ENCODE assay signal across 8 cellular contexts in the genomic region with DNA sequence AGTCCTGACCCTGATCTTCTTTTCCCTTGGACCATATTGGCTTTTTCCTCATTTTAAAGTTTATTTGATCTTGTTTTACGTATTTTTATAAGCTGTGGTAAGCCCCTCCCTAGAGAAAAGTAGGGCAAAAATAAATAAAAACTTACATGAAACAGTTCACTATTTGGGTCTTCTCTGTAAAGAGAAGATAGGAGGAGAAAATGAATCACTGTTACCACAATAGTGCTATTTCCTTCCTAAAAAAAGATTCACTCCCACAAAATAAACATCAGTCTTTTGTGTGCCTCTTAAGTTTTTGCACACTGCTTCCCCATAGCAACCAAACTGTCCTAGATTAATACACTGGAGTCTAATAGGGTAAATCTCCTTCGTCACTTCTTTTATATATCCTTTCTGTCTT. TPM values are rescaled to one million over a fixed set of nuclear protein-coding genes. Genes with fewer than 3 reads are reported as not detected.
A peak's percentile ranks its signal among the peaks of the same experiment; 100 is the strongest.
DNase-seq lines count a peak whose midpoint lies in the region; ATAC-seq, FAIRE-seq and TF ChIP-seq lines count a peak whose summit lies in the region.

No MANE protein-coding gene starts in this region.

- H3K4me3 Mint-ChIP-seq in endothelial cell (ENCODE audit: unreplicated experiment) = peak overlapping the region; percentile 15
- peak overlapping the region; percentile 36 for H3K4me3 Mint-ChIP-seq in osteocyte (ENCODE audit: unreplicated experiment)
- H3K4me3 Mint-ChIP-seq in stimulated activated memory B cell treated with anti-CD40 and anti-IgM and Interleukin-4, amounts not matched to agents 10 μg/mL and 1 μg/mL and 100 μg/mL, for 72 hours = no peak overlapping the region

- H3K27me3 Mint-ChIP-seq in endothelial cell (ENCODE audit: unreplicated experiment) (peaks cover 6% of the 10 kb centered on the region), osteocyte (ENCODE audit: unreplicated experiment) (no peaks in the 10 kb centered on the region)
- no peaks in the 10 kb centered on the region for H3K27me3 Mint-ChIP-seq in stimulated activated memory B cell treated with anti-CD40 and anti-IgM and Interleukin-4, amounts not matched to agents 10 μg/mL and 1 μg/mL and 100 μg/mL, for 72 hours

- no peak overlapping the region for H3K23ac ChIP-seq in mesendoderm (ENCODE audit: low read length)

- H2BK120ac ChIP-seq in mesendoderm (ENCODE audit: low read depth, low read length) = no peak overlapping the region

- H3K36me3 ChIP-seq in mesendoderm (ENCODE audit: control insufficient read depth, insufficient read depth, low read length) = no peaks in the 10 kb centered on the region

- H2BK15ac ChIP-seq in mesendoderm (replicated peaks; ENCODE audit: low read depth) = no peak overlapping the region

- peaks cover 3% of the 10 kb centered on the region for H3K79me2 ChIP-seq in mesendoderm (ENCODE audit: control insufficient read depth, insufficient read depth, low read length)

- peaks cover 1% of the 10 kb centered on the region for H3K79me1 ChIP-seq in mesendoderm (ENCODE audit: low read length)

- no peak overlapping the region for H4K8ac ChIP-seq in mesendoderm (ENCODE audit: low read depth, low read length)

- H3K9me3 Mint-ChIP-seq in endothelial cell (ENCODE audit: unreplicated experiment) (no peaks in the 10 kb centered on the region), osteocyte (ENCODE audit: unreplicated experiment) (no peaks in the 10 kb centered on the region)
- no peaks in the 10 kb centered on the region for H3K9me3 Mint-ChIP-seq in stimulated activated memory B cell treated with anti-CD40 and anti-IgM and Interleukin-4, amounts not matched to agents 10 μg/mL and 1 μg/mL and 100 μg/mL, for 72 hours

- no peak overlapping the region for H3K56ac ChIP-seq in mesendoderm (ENCODE audit: low read length)

- no peak overlapping the region for H3K4me2 ChIP-seq in mesendoderm (ENCODE audit: low read length)

- no peak for TF ChIP-seq CTCF in endothelial cell (IDR thresholded peaks at IDR 0.05; ENCODE audit: unreplicated experiment)
- no peak for TF ChIP-seq CTCF in osteocyte (IDR thresholded peaks at IDR 0.05)
- TF ChIP-seq CTCF in D721Med (IDR thresholded peaks at IDR 0.05; ENCODE audit: insufficient read depth, missing control alignments) = no peak

- no peak overlapping the region for H3K4me3 ChIP-seq in mesendoderm (ENCODE audit: low read length)

- no peak overlapping the region for H3K18ac ChIP-seq in mesendoderm (ENCODE audit: low read length)

- H3K36me3 Mint-ChIP-seq in endothelial cell (ENCODE audit: low read depth, unreplicated experiment) (peaks cover 16% of the 10 kb centered on the region), osteocyte (ENCODE audit: unreplicated experiment) (peaks cover 25% of the 10 kb centered on the region)
- no peaks in the 10 kb centered on the region for H3K36me3 Mint-ChIP-seq in stimulated activated memory B cell treated with anti-CD40 and anti-IgM and Interleukin-4, amounts not matched to agents 10 μg/mL and 1 μg/mL and 100 μg/mL, for 72 hours

- ATAC-seq in stimulated activated memory B cell treated with anti-CD40 and anti-IgM and Interleukin-4, amounts not matched to agents 10 μg/mL and 1 μg/mL and 100 μg/mL, for 72 hours = no peak

- H3K27ac Mint-ChIP-seq in endothelial cell (ENCODE audit: unreplicated experiment) = peak overlapping the region; percentile 96
- H3K27ac Mint-ChIP-seq in osteocyte (ENCODE audit: unreplicated experiment) = peak overlapping the region; percentile 93
- no peak overlapping the region for H3K27ac Mint-ChIP-seq in stimulated activated memory B cell treated with anti-CD40 and anti-IgM and Interleukin-4, amounts not matched to agents 10 μg/mL and 1 μg/mL and 100 μg/mL, for 72 hours

- no peak overlapping the region for H3K9ac ChIP-seq in mesendoderm (ENCODE audit: low read length)

- H4K5ac ChIP-seq in mesendoderm (ENCODE audit: low read length) = no peak overlapping the region

- H3K4me1 Mint-ChIP-seq in endothelial cell (ENCODE audit: unreplicated experiment) (peaks cover 38% of the 10 kb centered on the region), osteocyte (ENCODE audit: unreplicated experiment) (peaks cover 55% of the 10 kb centered on the region)
- peaks cover 18% of the 10 kb centered on the region for H3K4me1 Mint-ChIP-seq in stimulated activated memory B cell treated with anti-CD40 and anti-IgM and Interleukin-4, amounts not matched to agents 10 μg/mL and 1 μg/mL and 100 μg/mL, for 72 hours

- no peak overlapping the region for H3K27ac ChIP-seq in mesendoderm (ENCODE audit: low read depth, low read length)

- no peaks in the 10 kb centered on the region for H3K27me3 ChIP-seq in mesendoderm (ENCODE audit: insufficient read depth, low read length, poor library complexity)

- peak; percentile 87 for DNase-seq in DMS53 (lab: John Stamatoyannopoulos, UW)
- DNase-seq in NOMO-1 (lab: John Stamatoyannopoulos, UW; ENCODE audit: unreplicated experiment in 2 of 2) = peak; percentile 45 to 80
- no peak for DNase-seq in endothelial cell (ENCODE audit: low spot score)
- no peak for DNase-seq in osteocyte (ENCODE audit: extremely low spot score, unreplicated experiment)
- DNase-seq in D721Med (ENCODE audit: insufficient read length, low spot score) = no peak
- no peak for DNase-seq in mesendoderm
- no peak for DNase-seq in NCI-H510A treated with DMSO at 0.1 percent for 48 hours (lab: John Stamatoyannopoulos, UW)

- H3K4me1 ChIP-seq in mesendoderm (ENCODE audit: control insufficient read depth, low read depth, low read length) = peaks cover 9% of the 10 kb centered on the region

- H2BK5ac ChIP-seq in mesendoderm (ENCODE audit: low read length) = no peak overlapping the region

- no peak overlapping the region for H2AK5ac ChIP-seq in mesendoderm (ENCODE audit: low read length)

- no CpG with 5 or more reads among the region's 2 CpGs for WGBS in mesendoderm (ENCODE audit: extremely low coverage, insufficient coverage, low lambda C conversion rate)

- no peak for FAIRE-seq in D721Med (lab: Jason Lieb, UNC)

- no peak overlapping the region for H3K4ac ChIP-seq in mesendoderm (ENCODE audit: low read depth, low read length)

RNA-seq across cellular contexts. Expression of a gene that starts 1.4 kb away (rescaled TPM):
- total RNA-seq in endothelial cell (ENCODE audit: unreplicated experiment) (125 TPM), osteocyte (257 and 258 TPM in 2 replicates)
- polyA plus RNA-seq in mesendoderm (2013, experiment 1 of 2) = 15.3 TPM
- 15.0 TPM for polyA plus RNA-seq in mesendoderm (2013, experiment 2 of 2)

Comparison
In these comparisons a context has a peak if more than half of its experiments do, and no peak if none do; other contexts are left out.
1. DNase-seq: peak in DMS53 (single experiment) and NOMO-1 (2 of 2); none in endothelial cell (single experiment), osteocyte (single experiment), D721Med (single experiment), mesendoderm (single experiment) and NCI-H510A treated with DMSO at 0.1 percent for 48 hours (single experiment).